Comparison of ENCODE assay signal across 25 cellular contexts in genomic region chr19:15396436-15396835, GRCh38. TPM values are rescaled to one million over a fixed set of nuclear protein-coding genes. Genes with fewer than 3 reads are reported as not detected.
DNase-seq lines count a peak whose midpoint lies in the region; ATAC-seq and TF ChIP-seq lines count a peak whose summit lies in the region.
"Had no signal": no experiment of that assay in that cellular context is flagged by ENCODE, and none has a peak within 500 bp of the region (broad histone marks: within the 10 kb centered on the region; RNA-seq: fewer than 3 reads in every experiment).

No MANE protein-coding gene starts in this region.

- no peaks in the 10 kb centered on the region for H3K9me3 Mint-ChIP-seq in CD4-positive, alpha-beta T cell
- peaks cover 0 to 2% (median 0%) of the 10 kb centered on the region in 5 experiments for H3K9me3 Mint-ChIP-seq in brain
- H3K9me3 Mint-ChIP-seq in nephron progenitor cell: no peaks in the 10 kb centered on the region
- H3K9me3 Mint-ChIP-seq: activated CD4-positive, alpha-beta T cell treated with anti-CD3 and anti-CD28 coated beads, Interleukin-2, amount 10 ng/mL, durations not matched to agents 7 days and 5 days; CD4-positive, CD25-positive, alpha-beta regulatory T cell had no signal

- H3K4me2 ChIP-seq in BLaER1: peak overlapping the region; percentile 90

- no peaks in the 10 kb centered on the region for H3K27me3 Mint-ChIP-seq in CD4-positive, alpha-beta T cell
- H3K27me3 Mint-ChIP-seq in brain: peaks cover 3% of the 10 kb centered on the region
- H3K27me3 Mint-ChIP-seq in nephron progenitor cell (ENCODE audit: low read depth, poor library complexity): no peaks in the 10 kb centered on the region
- H3K27me3 Mint-ChIP-seq: activated CD4-positive, alpha-beta T cell treated with anti-CD3 and anti-CD28 coated beads, Interleukin-2, amount 10 ng/mL, durations not matched to agents 7 days and 5 days; activated CD8-positive, alpha-beta memory T cell treated with anti-CD3 and anti-CD28 coated beads, Interleukin-2, amount 10 ng/mL, durations not matched to agents 7 days and 5 days; CD4-positive, CD25-positive, alpha-beta regulatory T cell had no signal

- POLR2A ChIA-PET in CD4-positive, alpha-beta T cell (lab: Charles Lee): no interaction called here

- H4K20me1 ChIP-seq in BLaER1: peaks cover 78% of the 10 kb centered on the region

- no peak for DNase-seq in CD4-positive, alpha-beta T cell
- DNase-seq in nephron progenitor cell: no peak
- DNase-seq in SHP77 treated with DMSO at 0.1 percent for 48 hours (lab: John Stamatoyannopoulos, UW): no peak
- no peak for DNase-seq in COLO829 (ENCODE audit: low spot score)
- DNase-seq: activated CD4-positive, alpha-beta T cell treated with anti-CD3 and anti-CD28 coated beads, Interleukin-2, amount 10 ng/mL, durations not matched to agents 7 days and 5 days; activated CD8-positive, alpha-beta memory T cell treated with anti-CD3 and anti-CD28 coated beads, Interleukin-2, amount 10 ng/mL, durations not matched to agents 7 days and 5 days; CD4-positive, CD25-positive, alpha-beta regulatory T cell; GM23248; Karpas-422; kidney glomerular epithelial cell; MV-4-11; NCI-H146; NCI-H524; SHP77; stimulated activated CD4-positive, alpha-beta T cell treated with anti-CD3 and anti-CD28 coated beads, Interleukin-15, amount 100 ng/mL, for 24 hours; stomach; thyroid gland had no signal

- ATAC-seq in CD4-positive, alpha-beta T cell (ENCODE audit: poor library complexity): no peak
- ATAC-seq in GM21447 (IDR thresholded peaks at IDR 0.05; ENCODE audit: unreplicated experiment) (no peak), HG02571 (IDR thresholded peaks at IDR 0.05; ENCODE audit: unreplicated experiment) (no peak)
- ATAC-seq: activated CD8-positive, alpha-beta memory T cell treated with anti-CD3 and anti-CD28 coated beads, Interleukin-2, amount 10 ng/mL, durations not matched to agents 7 days and 5 days; HepG2 had no signal

- CTCF ChIA-PET in CD4-positive, alpha-beta T cell (lab: Charles Lee): no interaction called here

- peak overlapping the region; percentile 52 for H3K27ac Mint-ChIP-seq in CD4-positive, alpha-beta T cell
- H3K27ac Mint-ChIP-seq in brain (peak overlapping the region; percentile 26 to 80 (median 69)), nephron progenitor cell (peak overlapping the region; percentile 46)
- H3K27ac Mint-ChIP-seq: activated CD8-positive, alpha-beta memory T cell treated with anti-CD3 and anti-CD28 coated beads, Interleukin-2, amount 10 ng/mL, durations not matched to agents 7 days and 5 days had no signal

- H3K27me3 ChIP-seq in BLaER1: no peaks in the 10 kb centered on the region
- no peaks in the 10 kb centered on the region for H3K27me3 ChIP-seq in CD4-positive, alpha-beta T cell (ENCODE audit: control insufficient read depth, insufficient read depth, low read length)
- H3K27me3 ChIP-seq: stomach, thyroid gland had no signal

- H3K27ac ChIP-seq in BLaER1: peak overlapping the region; percentile 77
- no peak overlapping the region for H3K27ac ChIP-seq in CD4-positive, alpha-beta T cell (ENCODE audit: low read depth, low read length)
- H3K27ac ChIP-seq: GM23248, prostate gland, stomach, thyroid gland, VCaP had no signal

- no peak overlapping the region for H3K4me3 Mint-ChIP-seq in CD4-positive, alpha-beta T cell
- no peak overlapping the region for H3K4me3 Mint-ChIP-seq in brain
- no peak overlapping the region for H3K4me3 Mint-ChIP-seq in nephron progenitor cell
- H3K4me3 Mint-ChIP-seq: activated CD4-positive, alpha-beta T cell treated with anti-CD3 and anti-CD28 coated beads, Interleukin-2, amount 10 ng/mL, durations not matched to agents 7 days and 5 days; activated CD8-positive, alpha-beta memory T cell treated with anti-CD3 and anti-CD28 coated beads, Interleukin-2, amount 10 ng/mL, durations not matched to agents 7 days and 5 days; CD4-positive, CD25-positive, alpha-beta regulatory T cell had no signal

- H3K4me1 ChIP-seq in BLaER1: peaks cover 67% of the 10 kb centered on the region
- H3K4me1 ChIP-seq: prostate gland, thyroid gland had no signal

- H3K4me3 ChIP-seq in BLaER1: 0 out of 2 replicates have a peak overlapping the region, but pooled peaks have one; percentile 49
- H3K4me3 ChIP-seq: GM23248, lung, prostate gland, stomach, thyroid gland had no signal

- no peaks in the 10 kb centered on the region for H3K9me3 ChIP-seq in BLaER1
- H3K9me3 ChIP-seq in CD4-positive, alpha-beta T cell (ENCODE audit: control insufficient read depth, low read length): no peaks in the 10 kb centered on the region
- H3K9me3 ChIP-seq: prostate gland, stomach, thyroid gland had no signal

- H3K4me1 Mint-ChIP-seq in CD4-positive, alpha-beta T cell (ENCODE audit: low read depth): no peaks in the 10 kb centered on the region
- H3K4me1 Mint-ChIP-seq in brain (no peaks in the 10 kb centered on the region), nephron progenitor cell (no peaks in the 10 kb centered on the region)
- H3K4me1 Mint-ChIP-seq: activated CD8-positive, alpha-beta memory T cell treated with anti-CD3 and anti-CD28 coated beads, Interleukin-2, amount 10 ng/mL, durations not matched to agents 7 days and 5 days had no signal

- TF ChIP-seq CTCF in CD4-positive, alpha-beta T cell (IDR thresholded peaks at IDR 0.05): no peak
- TF ChIP-seq CTCF in brain (conservative IDR thresholded peaks at IDR 0.05) (no peak), nephron progenitor cell (IDR thresholded peaks at IDR 0.05) (no peak)

- peaks cover 97% of the 10 kb centered on the region for H3K36me3 ChIP-seq in BLaER1

- H3K36me3 Mint-ChIP-seq in CD4-positive, alpha-beta T cell (ENCODE audit: low read depth): peaks cover 72% of the 10 kb centered on the region
- H3K36me3 Mint-ChIP-seq in brain: peaks cover 78% of the 10 kb centered on the region
- H3K36me3 Mint-ChIP-seq in nephron progenitor cell (ENCODE audit: low read depth): peaks cover 62% of the 10 kb centered on the region

- intact Hi-C loops in CD4-positive, alpha-beta T cell (cut with DNase I, micrococcal nuclease): no loop called here

- H3K9ac ChIP-seq in BLaER1: peak overlapping the region; percentile 72; the same call in 1 of the 2 replicates
- H3K9ac ChIP-seq: GM23248 had no signal

RNA-seq across cellular contexts. Expression of gene AKAP8, which starts 16.8 kb away (rescaled TPM):
- total RNA-seq in CD4-positive, alpha-beta T cell: 10 to 100 TPM; 87.5 to 90.1 TPM
- polyA plus RNA-seq in brain (ENCODE audit: insufficient read depth, low read depth, low replicate concordance): 5.4 TPM

RNA-seq across cellular contexts. Expression of gene AKAP8L, which starts 22.4 kb away (rescaled TPM):
- 100 to 1,000 TPM; 157 to 162 TPM for total RNA-seq in CD4-positive, alpha-beta T cell
- polyA plus RNA-seq in brain (ENCODE audit: insufficient read depth, low read depth, low replicate concordance): 71.8 TPM

RNA-seq across cellular contexts. Expression of gene WIZ, which starts 53.3 kb away (rescaled TPM):
- 10 to 100 TPM; 12.9 to 14.3 TPM for total RNA-seq in CD4-positive, alpha-beta T cell
- polyA plus RNA-seq in brain (ENCODE audit: insufficient read depth, low read depth, low replicate concordance): 39.5 TPM
